In the genomic region with DNA sequence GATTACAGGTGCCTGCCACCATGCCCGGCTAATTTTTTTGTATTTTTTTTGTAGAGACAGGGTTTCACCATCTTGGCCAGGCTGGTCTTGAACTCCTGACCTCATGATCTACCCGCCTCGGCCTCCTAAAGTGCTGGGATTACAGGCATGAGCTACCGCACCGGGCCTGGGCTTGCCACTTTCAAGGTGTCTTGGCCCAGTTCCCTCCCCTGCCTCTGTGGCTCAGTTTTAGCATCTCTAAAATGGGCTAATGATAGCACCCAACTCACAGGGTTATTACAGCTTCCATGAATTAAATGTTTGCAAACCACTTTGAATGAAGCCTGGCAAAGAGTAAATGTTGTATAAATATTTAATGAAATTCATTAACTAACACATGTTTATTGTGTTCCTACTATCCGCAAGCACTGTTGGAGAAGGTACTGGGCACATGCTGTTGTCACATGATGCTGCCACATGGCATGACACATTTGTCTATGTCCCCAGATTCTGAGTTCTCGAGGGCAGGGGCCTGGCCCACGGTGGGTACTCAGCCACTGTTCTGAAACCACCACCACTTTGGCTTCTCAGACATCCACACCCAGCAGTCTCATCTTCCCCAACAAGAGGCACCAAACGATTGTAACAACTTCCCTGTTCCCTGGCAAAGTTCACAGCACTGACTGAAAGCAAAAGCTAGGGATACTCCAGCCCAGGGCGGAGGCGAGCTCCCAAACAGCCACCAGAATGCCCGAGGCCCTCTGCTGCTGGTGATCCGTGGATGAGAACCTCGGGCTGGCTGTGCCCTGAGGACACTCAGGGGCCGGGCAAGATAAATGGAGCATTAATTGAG, we compare ENCODE assay signal across 11 cellular contexts. TPM values are rescaled to one million over a fixed set of nuclear protein-coding genes. Genes with fewer than 3 reads are reported as not detected.
A peak's percentile ranks its signal among the peaks of the same experiment; 100 is the strongest.
DNase-seq lines count a peak whose midpoint lies in the region; ATAC-seq, FAIRE-seq and TF ChIP-seq lines count a peak whose summit lies in the region.
"Had no signal": no experiment of that assay in that cellular context is flagged by ENCODE, and none has a peak within 500 bp of the region (broad histone marks: within the 10 kb centered on the region; RNA-seq: fewer than 3 reads in every experiment).

No MANE protein-coding gene starts in this region.

- TF ChIP-seq POLR2A in K562 (conservative IDR thresholded peaks at IDR 0.05) (no peak), thyroid gland (IDR thresholded peaks at IDR 0.05) (no peak)

- no peak for DNase-seq in activated CD4-positive, alpha-beta T cell treated with anti-CD3 and anti-CD28 coated beads, Interleukin-2, amount 10 ng/mL, durations not matched to agents 7 days and 5 days
- DNase-seq in activated CD4-positive, alpha-beta T cell treated with anti-CD3 and anti-CD28 coated beads for 48 hours: no peak
- DNase-seq in K562 (ENCODE audit: extremely low read depth in 1 of 4, low spot score in 3 of 4) (no peak), mucosa of descending colon (no peak), thyroid gland (peak; percentile 81 to 83), GM19238 (ENCODE audit: insufficient read length, low spot score) (no peak)
- no peak for DNase-seq in stimulated activated CD4-positive, alpha-beta T cell treated with anti-CD3 and anti-CD28 coated beads, Interleukin-4, amount 100 ng/mL, for 1 hour
- DNase-seq: activated B cell treated with CpG ODN at 0.5 μM for 24 hours, NCI-H1048 had no signal

- no peak overlapping the region for H3K4me3 ChIP-seq in K562
- H3K4me3 ChIP-seq in mucosa of descending colon: no peak overlapping the region
- no peak overlapping the region for H3K4me3 ChIP-seq in thyroid gland (replicated peaks in 1 of 3)

- BruUV-seq in K562 (replicated peaks; lab: Mats Ljungman, UMichigan): no TSS peak

- no peaks in the 10 kb centered on the region for H3K9me1 ChIP-seq in K562 (ENCODE audit: control insufficient read depth, insufficient read depth, low read length)

- H3K27ac Mint-ChIP-seq in activated CD4-positive, alpha-beta T cell treated with anti-CD3 and anti-CD28 coated beads, Interleukin-2, amount 10 ng/mL, durations not matched to agents 7 days and 5 days: peak overlapping the region; percentile 66

- H3K4me1 Mint-ChIP-seq in activated CD4-positive, alpha-beta T cell treated with anti-CD3 and anti-CD28 coated beads, Interleukin-2, amount 10 ng/mL, durations not matched to agents 7 days and 5 days: peaks cover 75% of the 10 kb centered on the region

- TF ChIP-seq CTCF in K562 (IDR thresholded peaks at IDR 0.05 in 2 of 3, conservative IDR thresholded peaks at IDR 0.05 in 1 of 3; ENCODE audit: insufficient read depth in 2 of 3, low read depth in 1 of 3, low read length in 3 of 3) (no peak), mucosa of descending colon (IDR thresholded peaks at IDR 0.05) (no peak), thyroid gland (IDR thresholded peaks at IDR 0.05) (no peak)

- CTCF ChIA-PET in activated CD4-positive, alpha-beta T cell treated with anti-CD3 and anti-CD28 coated beads, Interleukin-2, amount 10 ng/mL, durations not matched to agents 7 days and 5 days (lab: Charles Lee): interaction anchor here (0.6 to 2.0 kb wide), 2 partner anchors 20 to 146 kb away, joined by 3 to 10 read pairs; no protein-coding TSS in a partner anchor
- CTCF ChIA-PET in K562 (lab: Yijun Ruan, JAX; ENCODE audit: low intra/inter-chr PET ratio): no interaction called here

- H3K36me3 Mint-ChIP-seq in activated CD4-positive, alpha-beta T cell treated with anti-CD3 and anti-CD28 coated beads, Interleukin-2, amount 10 ng/mL, durations not matched to agents 7 days and 5 days (ENCODE audit: low read depth): peaks cover 2% of the 10 kb centered on the region

- peaks cover 36 to 91% of the 10 kb centered on the region in 2 experiments for H3K27me3 ChIP-seq in K562 (ENCODE audit: control insufficient read depth in 2 of 2, insufficient read depth in 2 of 2, low read length in 2 of 2)
- H3K27me3 ChIP-seq in thyroid gland: no peaks in the 10 kb centered on the region

- H3K4me2 ChIP-seq in K562 (ENCODE audit: insufficient read depth, low read length): no peak overlapping the region

- 14% methylated on average over 15 of the region's 15 CpGs for WGBS in K562 (ENCODE audit: insufficient coverage, low coverage, missing lambda C conversion rate)
- WGBS in thyroid gland, 2 donors: 58% methylated on average over 15 of the region's 15 CpGs

- FAIRE-seq in K562 (lab: Jason Lieb, UNC): no peak
- FAIRE-seq: frontal cortex had no signal

- no peak for ATAC-seq in K562
- peak; percentile 59 for ATAC-seq in mucosa of descending colon
- ATAC-seq in HG03135 (IDR thresholded peaks at IDR 0.05; ENCODE audit: unreplicated experiment): no peak

- H3K4me3 Mint-ChIP-seq in activated CD4-positive, alpha-beta T cell treated with anti-CD3 and anti-CD28 coated beads, Interleukin-2, amount 10 ng/mL, durations not matched to agents 7 days and 5 days: no peak overlapping the region
- H3K4me3 Mint-ChIP-seq: activated B cell treated with CpG ODN at 0.5 μM for 24 hours had no signal

- TF ChIP-seq EP300 in K562 (IDR thresholded peaks at IDR 0.05; ENCODE audit: low read length): no peak

- no peaks in the 10 kb centered on the region for H3K9me3 Mint-ChIP-seq in activated CD4-positive, alpha-beta T cell treated with anti-CD3 and anti-CD28 coated beads, Interleukin-2, amount 10 ng/mL, durations not matched to agents 7 days and 5 days
- H3K9me3 Mint-ChIP-seq: activated B cell treated with CpG ODN at 0.5 μM for 24 hours had no signal

- no peaks in the 10 kb centered on the region for H3K79me2 ChIP-seq in K562 (ENCODE audit: control insufficient read depth, insufficient read depth, low read length)

- H3K27me3 Mint-ChIP-seq in activated CD4-positive, alpha-beta T cell treated with anti-CD3 and anti-CD28 coated beads, Interleukin-2, amount 10 ng/mL, durations not matched to agents 7 days and 5 days: no peaks in the 10 kb centered on the region
- H3K27me3 Mint-ChIP-seq: activated B cell treated with CpG ODN at 0.5 μM for 24 hours had no signal

- intact Hi-C loops in K562 (cut with micrococcal nuclease) (no loop called here), mucosa of descending colon (cut with DNase I, micrococcal nuclease) (no loop called here), thyroid gland (cut with DNase I) (no loop called here)

- H3K27ac ChIP-seq in K562 (ENCODE audit: extremely low read depth, low read depth, low read length) (no peak overlapping the region), thyroid gland (peak overlapping the region; percentile 16 to 81 (median 66))

- H2AFZ ChIP-seq in K562 (ENCODE audit: low read depth, low read length): no peak overlapping the region

- in situ Hi-C loops in K562 (cut with MboI): no loop called here

- TF ChIP-seq RAD21 in K562 (CRISPR knock-in tag; conservative IDR thresholded peaks at IDR 0.05 in 1 of 2, IDR thresholded peaks at IDR 0.05 in 1 of 2): no peak

- peaks cover 12% of the 10 kb centered on the region for H4K20me1 ChIP-seq in K562 (replicated peaks; ENCODE audit: control insufficient read depth, insufficient read depth, low read length)

- POLR2A ChIA-PET in activated CD4-positive, alpha-beta T cell treated with anti-CD3 and anti-CD28 coated beads, Interleukin-2, amount 10 ng/mL, durations not matched to agents 7 days and 5 days (lab: Charles Lee): interaction anchor here (1.0 kb wide), 1 partner anchor 20 kb away, joined by 3 read pairs; no protein-coding TSS in a partner anchor
- POLR2A ChIA-PET in K562 (lab: Yijun Ruan, JAX): interaction anchor here (0.6 kb wide), 3 partner anchors 20 to 762 kb away, joined by 3 to 4 read pairs (median 3); no protein-coding TSS in a partner anchor

- H3K4me1 ChIP-seq in K562 (replicated peaks in 1 of 2; ENCODE audit: control insufficient read depth in 2 of 2, insufficient read depth in 2 of 2, low read length in 2 of 2) (peaks cover 0 to 14% of the 10 kb centered on the region in 2 experiments; a peak in 2 of 5 replicates), mucosa of descending colon (ENCODE audit: low read depth) (peaks cover 34% of the 10 kb centered on the region), thyroid gland (peaks cover 71 to 83% of the 10 kb centered on the region in 2 donors)

- no peaks in the 10 kb centered on the region for H3K9me3 ChIP-seq in K562 (replicated peaks; ENCODE audit: control insufficient read depth, insufficient read depth, low read depth, low read length)
- H3K9me3 ChIP-seq in mucosa of descending colon: no peaks in the 10 kb centered on the region
- no peaks in the 10 kb centered on the region for H3K9me3 ChIP-seq in thyroid gland

- H3K9ac ChIP-seq in K562 (ENCODE audit: insufficient read depth in 1 of 2, low read depth in 2 of 2, low read length in 2 of 2): no peak overlapping the region

- H3K36me3 ChIP-seq in K562 (ENCODE audit: control insufficient read depth, insufficient read depth, low read length) (no peaks in the 10 kb centered on the region), mucosa of descending colon (ENCODE audit: low read depth) (no peaks in the 10 kb centered on the region), thyroid gland (no peaks in the 10 kb centered on the region)

RNA-seq across cellular contexts. Expression of a gene that starts 9.7 kb away (rescaled TPM):
- 10 to 100 TPM; 20.4 to 21.7 TPM for total RNA-seq in activated CD4-positive, alpha-beta T cell treated with anti-CD3 and anti-CD28 coated beads, Interleukin-2, amount 10 ng/mL, durations not matched to agents 7 days and 5 days
- total RNA-seq in K562 (2011; cell fraction: chromatin; rRNA removed; ENCODE audit: low replicate concordance): 0.12 TPM in 2 replicates
- 0.13 and 0.17 TPM in 2 replicates for total RNA-seq in K562 (2011; cell fraction: nucleolus; rRNA removed)
- total RNA-seq in K562 (2011; cell fraction: nucleoplasm; rRNA removed): 0.15 and 0.38 TPM in 2 replicates
- total RNA-seq in K562 (2014; rRNA removed) (0.32 and 0.37 TPM in 2 replicates), K562 (2014; rRNA removed; fragmentation: Illumina TruSeq; extraction: Trizol) (0.15 and 0.26 TPM in 2 replicates), K562 (2015; rRNA removed; fragmentation: Illumina TruSeq; extraction: Trizol) (0.38 and 0.40 TPM in 2 replicates), K562 (2021) (0.67 and 1.0 TPM in 2 replicates), mucosa of descending colon (10 to 100 TPM; 13.1 to 19.0 (median 15.5) TPM), thyroid gland (10 to 100 TPM in 3 of 4 donors, 1 to 10 TPM in 1; 7.2 to 11.3 (median 10.1) TPM)
- polyA plus RNA-seq in K562 (2011; rRNA removed) (0.20 and 0.49 TPM in 2 replicates), K562 (2014; fragmentation: Illumina TruSeq; extraction: Trizol) (0.49 and 0.51 TPM in 2 replicates), K562 (2014; fragmentation: Nextera tagmentation; extraction: Ambion mirVana) (not detected), K562 (2014; rRNA removed) (0.44 and 0.50 TPM in 2 replicates)
- polyA plus RNA-seq in K562 (2011; cell fraction: cytosol; rRNA removed): 0.78 and 0.85 TPM in 2 replicates
- polyA plus RNA-seq in K562 (2011; cell fraction: nucleus; rRNA removed): 0.15 and 0.47 TPM in 2 replicates
- polyA plus RNA-seq in K562 (2012): 0.81 and 1.1 TPM in 2 replicates
- 0.75 and 0.88 TPM in 2 replicates for polyA minus RNA-seq in K562 (2011; rRNA and poly(A)+ RNA removed)
- polyA minus RNA-seq in K562 (2011; cell fraction: cytosol; rRNA and poly(A)+ RNA removed): 0.46 and 0.76 TPM in 2 replicates
- polyA minus RNA-seq in K562 (2011; cell fraction: nucleus; rRNA and poly(A)+ RNA removed): 0.22 and 0.27 TPM in 2 replicates

RNA-seq across cellular contexts. Expression of a gene that starts 44.4 kb away (rescaled TPM):
- 1 to 10 TPM; 4.3 to 5.9 TPM for total RNA-seq in activated CD4-positive, alpha-beta T cell treated with anti-CD3 and anti-CD28 coated beads, Interleukin-2, amount 10 ng/mL, durations not matched to agents 7 days and 5 days
- total RNA-seq in K562 (2011; cell fraction: chromatin; rRNA removed; ENCODE audit: low replicate concordance): 11.2 and 40.7 TPM in 2 replicates
- total RNA-seq in K562 (2011; cell fraction: nucleolus; rRNA removed): 26.5 and 44.0 TPM in 2 replicates
- 15.6 and 16.3 TPM in 2 replicates for total RNA-seq in K562 (2011; cell fraction: nucleoplasm; rRNA removed)
- total RNA-seq in K562 (2014; rRNA removed) (27.2 and 28.7 TPM in 2 replicates), K562 (2014; rRNA removed; fragmentation: Illumina TruSeq; extraction: Trizol) (4.8 and 6.7 TPM in 2 replicates), K562 (2015; rRNA removed; fragmentation: Illumina TruSeq; extraction: Trizol) (16.6 and 17.0 TPM in 2 replicates), K562 (2021) (29.2 and 31.4 TPM in 2 replicates), mucosa of descending colon (1 to 10 TPM; 2.7 to 7.7 (median 5.6) TPM), thyroid gland (10 to 100 TPM in 3 of 4 donors, 1 to 10 TPM in 1; 5.4 to 29.9 (median 18.6) TPM)
- polyA plus RNA-seq in K562 (2011; rRNA removed) (18.8 and 22.1 TPM in 2 replicates), K562 (2014; fragmentation: Illumina TruSeq; extraction: Trizol) (15.2 and 21.6 TPM in 2 replicates), K562 (2014; fragmentation: Nextera tagmentation; extraction: Ambion mirVana) (under 1 TPM; 0.27 to 0.73 TPM), K562 (2014; rRNA removed) (31.2 and 34.3 TPM in 2 replicates)
- polyA plus RNA-seq in K562 (2011; cell fraction: cytosol; rRNA removed): 19.8 and 47.1 TPM in 2 replicates
- 30.2 and 60.5 TPM in 2 replicates for polyA plus RNA-seq in K562 (2011; cell fraction: nucleus; rRNA removed)
- polyA plus RNA-seq in K562 (2012): 27.3 and 32.5 TPM in 2 replicates
- polyA minus RNA-seq in K562 (2011; rRNA and poly(A)+ RNA removed): 4.7 and 11.0 TPM in 2 replicates
- polyA minus RNA-seq in K562 (2011; cell fraction: cytosol; rRNA and poly(A)+ RNA removed): 15.9 and 21.1 TPM in 2 replicates
- 13.7 and 17.0 TPM in 2 replicates for polyA minus RNA-seq in K562 (2011; cell fraction: nucleus; rRNA and poly(A)+ RNA removed)

Comparison
In these comparisons a context has a peak if more than half of its experiments do, and no peak if none do; other contexts are left out.
1. DNase-seq: peak in thyroid gland (2 of 2); none in activated CD4-positive, alpha-beta T cell treated with anti-CD3 and anti-CD28 coated beads, Interleukin-2, amount 10 ng/mL, durations not matched to agents 7 days and 5 days (single experiment), activated CD4-positive, alpha-beta T cell treated with anti-CD3 and anti-CD28 coated beads for 48 hours (single experiment), K562 (0 of 4), mucosa of descending colon (0 of 3), GM19238 (single experiment) and stimulated activated CD4-positive, alpha-beta T cell treated with anti-CD3 and anti-CD28 coated beads, Interleukin-4, amount 100 ng/mL, for 1 hour (single experiment).
2. RNA of a gene that starts 9.7 kb away (total RNA-seq): 20.4 to 21.7 TPM in activated CD4-positive, alpha-beta T cell treated with anti-CD3 and anti-CD28 coated beads, Interleukin-2, amount 10 ng/mL, durations not matched to agents 7 days and 5 days, 13.1 to 19.0 TPM in mucosa of descending colon and 7.2 to 11.3 TPM in thyroid gland; 0.12 to 1.0 TPM in K562; every median in the first group is over 4 times any median in the second.